ENCODE assay signal across 25 cellular contexts in the genomic region with DNA sequence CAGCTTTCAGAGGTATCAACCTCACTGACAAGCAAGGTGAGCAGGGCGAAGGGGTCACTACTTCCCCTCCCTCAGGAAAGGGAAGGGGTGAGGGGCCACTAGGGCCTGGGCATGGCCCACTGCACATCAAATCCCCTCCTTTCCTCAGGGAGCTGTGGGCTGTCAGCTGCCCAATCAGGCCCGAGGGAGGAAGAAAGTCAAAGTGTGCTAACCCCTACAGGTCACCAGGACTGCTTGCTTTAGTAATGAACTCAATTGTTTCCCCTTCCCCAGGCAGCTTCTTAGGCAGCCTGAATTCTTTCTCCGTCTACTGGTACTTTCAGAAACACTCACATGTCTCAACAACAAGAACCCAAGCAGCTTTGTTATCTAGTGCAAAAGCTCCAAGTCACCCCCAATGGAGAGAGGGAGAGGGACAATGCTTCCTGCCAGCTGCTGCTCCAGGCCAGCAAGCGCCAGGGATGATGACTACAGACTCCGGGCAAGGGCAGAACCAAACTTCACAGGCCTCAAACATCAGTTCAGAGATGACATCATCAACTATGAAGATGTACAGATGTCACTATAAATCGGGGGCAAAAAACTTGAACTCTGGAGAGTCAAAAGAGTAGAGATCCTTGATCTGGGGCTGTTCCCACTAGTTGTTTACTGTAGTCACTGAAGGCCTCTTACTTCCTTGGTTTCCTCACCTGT.
DNase-seq lines count a peak whose midpoint lies in the region; ATAC-seq and TF ChIP-seq lines count a peak whose summit lies in the region.
"Had no signal": no experiment of that assay in that cellular context is flagged by ENCODE, and none has a peak within 500 bp of the region (broad histone marks: within the 10 kb centered on the region; RNA-seq: fewer than 3 reads in every experiment).

No MANE protein-coding gene starts in this region.

- H3K4me3 Mint-ChIP-seq in WTC11: no peak overlapping the region
- no peak overlapping the region for H3K4me3 Mint-ChIP-seq in activated T-cell treated with anti-CD3 and anti-CD28 coated beads, Interleukin-2, amount 50 U/mL, for 72 hours
- H3K4me3 Mint-ChIP-seq: CD14-positive monocyte had no signal

- peak; percentile 67 for ATAC-seq in WTC11
- ATAC-seq in GM19455 (IDR thresholded peaks at IDR 0.05; ENCODE audit: unreplicated experiment): no peak
- no peak for ATAC-seq in activated T-cell treated with anti-CD3 and anti-CD28 coated beads, Interleukin-2, amount 50 U/mL, for 72 hours (replicated peaks in 1 of 2)
- ATAC-seq: Right ventricle myocardium inferior had no signal

- no peaks in the 10 kb centered on the region for H3K27me3 Mint-ChIP-seq in WTC11 (ENCODE audit: low read depth)
- H3K27me3 Mint-ChIP-seq in activated T-cell treated with anti-CD3 and anti-CD28 coated beads, Interleukin-2, amount 50 U/mL, for 72 hours (ENCODE audit: low read depth): no peaks in the 10 kb centered on the region

- DNase-seq in cardiac muscle cell (ENCODE audit: low read depth in 1 of 2, low spot score in 1 of 2) (peak in 1 of 2 donors; percentile 10), cardiac septum (ENCODE audit: low spot score) (no peak), WTC11 (ENCODE audit: low spot score) (no peak), left kidney (ENCODE audit: low read depth, low spot score) (peak; percentile 54), DMS53 (lab: John Stamatoyannopoulos, UW) (no peak), hepatic stellate cell (ENCODE audit: low spot score) (no peak)
- no peak for DNase-seq in activated T-cell treated with anti-CD3 and anti-CD28 coated beads, Interleukin-2, amount 50 U/mL, for 72 hours
- DNase-seq: ACHN, AML-193, GDM1, NCI-H1105, NCI-H146, NCI-H2029, NCI-H226, NCI-H510A treated with DMSO at 0.1 percent for 48 hours, NCI-H774, OCI-M1 had no signal

- no peak overlapping the region for H3K27ac Mint-ChIP-seq in WTC11
- no peak overlapping the region for H3K27ac Mint-ChIP-seq in activated T-cell treated with anti-CD3 and anti-CD28 coated beads, Interleukin-2, amount 50 U/mL, for 72 hours
- H3K27ac Mint-ChIP-seq: CD14-positive monocyte had no signal

- CTCF ChIA-PET in WTC11 (lab: Charles Lee): interaction anchor here (1.0 to 1.5 kb wide), 3 partner anchors 39 to 102 kb away, joined by 3 to 5 read pairs (median 3); no protein-coding TSS in a partner anchor

- H3K27me3 ChIP-seq in cardiac muscle cell: no peaks in the 10 kb centered on the region
- H3K27me3 ChIP-seq: SJSA1 had no signal

- H3K36me3 ChIP-seq in cardiac muscle cell: no peaks in the 10 kb centered on the region
- H3K36me3 ChIP-seq: HAP-1, SJSA1 had no signal

- POLR2A ChIA-PET in WTC11 (lab: Charles Lee): no interaction called here

- no peak overlapping the region for H3K4me3 ChIP-seq in cardiac muscle cell
- H3K4me3 ChIP-seq: HAP-1, SJSA1 had no signal

- H3K4me1 ChIP-seq in cardiac muscle cell (ENCODE audit: low read depth): peaks cover 7% of the 10 kb centered on the region
- H3K4me1 ChIP-seq: HAP-1 had no signal

- intact Hi-C loops in cardiac septum (cut with DNase I): no loop called here

- no peaks in the 10 kb centered on the region for H3K4me1 Mint-ChIP-seq in WTC11
- H3K4me1 Mint-ChIP-seq in activated T-cell treated with anti-CD3 and anti-CD28 coated beads, Interleukin-2, amount 50 U/mL, for 72 hours (ENCODE audit: low read depth): no peaks in the 10 kb centered on the region
- H3K4me1 Mint-ChIP-seq: CD14-positive monocyte had no signal

- H3K36me3 Mint-ChIP-seq in WTC11: peaks cover 4% of the 10 kb centered on the region; the same call in 1 of the 2 replicates
- H3K36me3 Mint-ChIP-seq in activated T-cell treated with anti-CD3 and anti-CD28 coated beads, Interleukin-2, amount 50 U/mL, for 72 hours (ENCODE audit: insufficient read depth in 2 of 2): peaks cover 0 to 1% of the 10 kb centered on the region in 2 donors
- H3K36me3 Mint-ChIP-seq: CD14-positive monocyte had no signal

- H3K27ac ChIP-seq in cardiac muscle cell: peak overlapping the region; percentile 56
- H3K27ac ChIP-seq: 22Rv1, HL-60, KMS-11, SJSA1 had no signal

- TF ChIP-seq CTCF in cardiac muscle cell (IDR thresholded peaks at IDR 0.05; ENCODE audit: low read depth, low read length) (no peak), WTC11 (IDR thresholded peaks at IDR 0.05) (no peak)

- peaks cover 10% of the 10 kb centered on the region for H3K9me3 Mint-ChIP-seq in WTC11
- peaks cover 5 to 8% of the 10 kb centered on the region in 2 donors for H3K9me3 Mint-ChIP-seq in activated T-cell treated with anti-CD3 and anti-CD28 coated beads, Interleukin-2, amount 50 U/mL, for 72 hours

- no peaks in the 10 kb centered on the region for H3K9me3 ChIP-seq in cardiac muscle cell (ENCODE audit: low read depth)
- H3K9me3 ChIP-seq: HAP-1, SJSA1 had no signal

TF ChIP-seq in WTC11, 78 proteins besides CTCF, POLR2A, EP300 and RAD21:
- TF ChIP-seq, protein P1, sequence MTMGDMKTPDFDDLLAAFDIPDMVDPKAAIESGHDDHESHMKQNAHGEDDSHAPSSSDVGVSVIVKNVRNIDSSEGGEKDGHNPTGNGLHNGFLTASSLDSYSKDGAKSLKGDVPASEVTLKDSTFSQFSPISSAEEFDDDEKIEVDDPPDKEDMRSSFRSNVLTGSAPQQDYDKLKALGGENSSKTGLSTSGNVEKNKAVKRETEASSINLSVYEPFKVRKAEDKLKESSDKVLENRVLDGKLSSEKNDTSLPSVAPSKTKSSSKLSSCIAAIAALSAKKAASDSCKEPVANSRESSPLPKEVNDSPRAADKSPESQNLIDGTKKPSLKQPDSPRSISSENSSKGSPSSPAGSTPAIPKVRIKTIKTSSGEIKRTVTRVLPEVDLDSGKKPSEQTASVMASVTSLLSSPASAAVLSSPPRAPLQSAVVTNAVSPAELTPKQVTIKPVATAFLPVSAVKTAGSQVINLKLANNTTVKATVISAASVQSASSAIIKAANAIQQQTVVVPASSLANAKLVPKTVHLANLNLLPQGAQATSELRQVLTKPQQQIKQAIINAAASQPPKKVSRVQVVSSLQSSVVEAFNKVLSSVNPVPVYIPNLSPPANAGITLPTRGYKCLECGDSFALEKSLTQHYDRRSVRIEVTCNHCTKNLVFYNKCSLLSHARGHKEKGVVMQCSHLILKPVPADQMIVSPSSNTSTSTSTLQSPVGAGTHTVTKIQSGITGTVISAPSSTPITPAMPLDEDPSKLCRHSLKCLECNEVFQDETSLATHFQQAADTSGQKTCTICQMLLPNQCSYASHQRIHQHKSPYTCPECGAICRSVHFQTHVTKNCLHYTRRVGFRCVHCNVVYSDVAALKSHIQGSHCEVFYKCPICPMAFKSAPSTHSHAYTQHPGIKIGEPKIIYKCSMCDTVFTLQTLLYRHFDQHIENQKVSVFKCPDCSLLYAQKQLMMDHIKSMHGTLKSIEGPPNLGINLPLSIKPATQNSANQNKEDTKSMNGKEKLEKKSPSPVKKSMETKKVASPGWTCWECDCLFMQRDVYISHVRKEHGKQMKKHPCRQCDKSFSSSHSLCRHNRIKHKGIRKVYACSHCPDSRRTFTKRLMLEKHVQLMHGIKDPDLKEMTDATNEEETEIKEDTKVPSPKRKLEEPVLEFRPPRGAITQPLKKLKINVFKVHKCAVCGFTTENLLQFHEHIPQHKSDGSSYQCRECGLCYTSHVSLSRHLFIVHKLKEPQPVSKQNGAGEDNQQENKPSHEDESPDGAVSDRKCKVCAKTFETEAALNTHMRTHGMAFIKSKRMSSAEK (CRISPR knock-in tag; IDR thresholded peaks at IDR 0.05; ENCODE audit: borderline replicate concordance): no peak
- TF ChIP-seq, protein P2, sequence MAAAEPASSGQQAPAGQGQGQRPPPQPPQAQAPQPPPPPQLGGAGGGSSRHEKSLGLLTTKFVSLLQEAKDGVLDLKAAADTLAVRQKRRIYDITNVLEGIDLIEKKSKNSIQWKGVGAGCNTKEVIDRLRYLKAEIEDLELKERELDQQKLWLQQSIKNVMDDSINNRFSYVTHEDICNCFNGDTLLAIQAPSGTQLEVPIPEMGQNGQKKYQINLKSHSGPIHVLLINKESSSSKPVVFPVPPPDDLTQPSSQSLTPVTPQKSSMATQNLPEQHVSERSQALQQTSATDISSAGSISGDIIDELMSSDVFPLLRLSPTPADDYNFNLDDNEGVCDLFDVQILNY (CRISPR knock-in tag; IDR thresholded peaks at IDR 0.05): no peak
- TF ChIP-seq SOX15 (CRISPR knock-in tag; IDR thresholded peaks at IDR 0.05) (no peak), FOXP1 (CRISPR knock-in tag; IDR thresholded peaks at IDR 0.05; ENCODE audit: borderline replicate concordance) (no peak), NR2C2 (CRISPR knock-in tag; IDR thresholded peaks at IDR 0.05) (no peak), ZNF671 (CRISPR knock-in tag; IDR thresholded peaks at IDR 0.05) (no peak), ZNF121 (CRISPR knock-in tag; IDR thresholded peaks at IDR 0.05) (no peak), OVOL2 (CRISPR knock-in tag; IDR thresholded peaks at IDR 0.05; ENCODE audit: borderline replicate concordance) (no peak), JUN (CRISPR knock-in tag; IDR thresholded peaks at IDR 0.05) (no peak), SMAD3 (CRISPR knock-in tag; IDR thresholded peaks at IDR 0.05; ENCODE audit: borderline replicate concordance) (no peak), ELF4 (CRISPR knock-in tag; IDR thresholded peaks at IDR 0.05; ENCODE audit: low read depth) (no peak), NFE2L1 (CRISPR knock-in tag; IDR thresholded peaks at IDR 0.05) (no peak), ZNF317 (CRISPR knock-in tag; IDR thresholded peaks at IDR 0.05; ENCODE audit: borderline replicate concordance, low read depth) (no peak)
- TF ChIP-seq, protein P3, sequence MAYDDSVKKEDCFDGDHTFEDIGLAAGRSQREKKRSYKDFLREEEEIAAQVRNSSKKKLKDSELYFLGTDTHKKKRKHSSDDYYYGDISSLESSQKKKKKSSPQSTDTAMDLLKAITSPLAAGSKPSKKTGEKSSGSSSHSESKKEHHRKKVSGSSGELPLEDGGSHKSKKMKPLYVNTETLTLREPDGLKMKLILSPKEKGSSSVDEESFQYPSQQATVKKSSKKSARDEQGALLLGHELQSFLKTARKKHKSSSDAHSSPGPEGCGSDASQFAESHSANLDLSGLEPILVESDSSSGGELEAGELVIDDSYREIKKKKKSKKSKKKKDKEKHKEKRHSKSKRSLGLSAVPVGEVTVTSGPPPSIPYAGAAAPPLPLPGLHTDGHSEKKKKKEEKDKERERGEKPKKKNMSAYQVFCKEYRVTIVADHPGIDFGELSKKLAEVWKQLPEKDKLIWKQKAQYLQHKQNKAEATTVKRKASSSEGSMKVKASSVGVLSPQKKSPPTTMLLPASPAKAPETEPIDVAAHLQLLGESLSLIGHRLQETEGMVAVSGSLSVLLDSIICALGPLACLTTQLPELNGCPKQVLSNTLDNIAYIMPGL (CRISPR knock-in tag; IDR thresholded peaks at IDR 0.05): no peak
TF ChIP-seq in WTC11: peak in this region for 0.
